1 cellular context compared by ENCODE assay signal in genomic region chr2:138081225-138082073, GRCh38.
TF ChIP-seq lines count a peak whose summit lies in the region.

No MANE protein-coding gene starts in this region.

TF ChIP-seq in HepG2, 621 proteins besides CTCF, POLR2A, EP300 and RAD21 (continued from another document and continues in another):
- TF ChIP-seq THAP11 (CRISPR knock-in tag; IDR thresholded peaks at IDR 0.05) (0 out of 2 replicates have a peak, but pooled peaks have one; percentile 36), ZKSCAN8 (CRISPR knock-in tag; IDR thresholded peaks at IDR 0.05; ENCODE audit: borderline replicate concordance) (0 out of 2 replicates have a peak, but pooled peaks have one; percentile 35), RERE (CRISPR knock-in tag; IDR thresholded peaks at IDR 0.05; ENCODE audit: low read depth) (0 out of 2 replicates have a peak, but pooled peaks have one; percentile 29), ZNF562 (CRISPR knock-in tag; IDR thresholded peaks at IDR 0.05; ENCODE audit: borderline replicate concordance) (no peak), CREB1 (IDR thresholded peaks at IDR 0.05) (no peak), CREB1 (CRISPR knock-in tag; IDR thresholded peaks at IDR 0.05) (no peak), IRF2 (CRISPR knock-in tag; IDR thresholded peaks at IDR 0.05) (no peak), CENPX (CRISPR knock-in tag; IDR thresholded peaks at IDR 0.05) (no peak), MTA1 (CRISPR knock-in tag; IDR thresholded peaks at IDR 0.05; ENCODE audit: borderline replicate concordance) (no peak), MBNL3 (CRISPR knock-in tag; conservative IDR thresholded peaks at IDR 0.05) (no peak), ARNT (IDR thresholded peaks at IDR 0.05) (no peak), POGZ (CRISPR knock-in tag; IDR thresholded peaks at IDR 0.05) (peak; percentile 59), SMARCC2 (IDR thresholded peaks at IDR 0.05) (no peak), ZFP1 (CRISPR knock-in tag; IDR thresholded peaks at IDR 0.05) (no peak), ZBTB43 (CRISPR knock-in tag; conservative IDR thresholded peaks at IDR 0.05) (0 out of 2 replicates have a peak, but pooled peaks have one; percentile 31), CC2D1A (CRISPR knock-in tag; IDR thresholded peaks at IDR 0.05) (no peak), SMYD3 (CRISPR knock-in tag; IDR thresholded peaks at IDR 0.05) (peak; percentile 62; the same call in 1 of the 2 replicates), ZNF678 (CRISPR knock-in tag; IDR thresholded peaks at IDR 0.05) (no peak), HBP1 (CRISPR knock-in tag; IDR thresholded peaks at IDR 0.05; ENCODE audit: low read depth) (no peak), ZNF749 (CRISPR knock-in tag; IDR thresholded peaks at IDR 0.05; ENCODE audit: borderline replicate concordance) (no peak), ZFP37 (CRISPR knock-in tag; IDR thresholded peaks at IDR 0.05; ENCODE audit: borderline replicate concordance) (no peak), ZNF768 (CRISPR knock-in tag; IDR thresholded peaks at IDR 0.05) (no peak), MBD4 (IDR thresholded peaks at IDR 0.05; ENCODE audit: borderline replicate concordance, low read length) (peak; percentile 57; the same call in 1 of the 2 replicates), BCL6 (CRISPR knock-in tag; IDR thresholded peaks at IDR 0.05) (peak; percentile 33; the same call in 1 of the 2 replicates), ZNF12 (CRISPR knock-in tag; IDR thresholded peaks at IDR 0.05) (no peak), LCORL (IDR thresholded peaks at IDR 0.05) (peak; percentile 73; the same call in 1 of the 2 replicates), LCORL (CRISPR knock-in tag; IDR thresholded peaks at IDR 0.05) (peak; percentile 61; the same call in 1 of the 2 replicates), FOXA3 (CRISPR knock-in tag; IDR thresholded peaks at IDR 0.05) (peak; percentile 41), ZBTB1 (CRISPR knock-in tag; IDR thresholded peaks at IDR 0.05; ENCODE audit: borderline replicate concordance) (no peak), RNF2 (conservative IDR thresholded peaks at IDR 0.05; ENCODE audit: low read depth) (no peak), TCF12 (IDR thresholded peaks at IDR 0.05) (no peak), TCF12 (CRISPR knock-in tag; IDR thresholded peaks at IDR 0.05) (no peak), SP4 (CRISPR knock-in tag; IDR thresholded peaks at IDR 0.05) (no peak), SP5 (CRISPR knock-in tag; IDR thresholded peaks at IDR 0.05; ENCODE audit: borderline replicate concordance, low read depth) (no peak), ZBTB37 (CRISPR knock-in tag; IDR thresholded peaks at IDR 0.05) (peak; percentile 87), SOX13 (IDR thresholded peaks at IDR 0.05) (no peak), SOX13 (CRISPR knock-in tag; conservative IDR thresholded peaks at IDR 0.05 in 1 of 2, IDR thresholded peaks at IDR 0.05 in 1 of 2) (peak in 1 of 2 experiments; percentile 64; a peak in 1 of 4 replicates), PAX8 (CRISPR knock-in tag; IDR thresholded peaks at IDR 0.05; ENCODE audit: borderline replicate concordance) (no peak), CBX1 (IDR thresholded peaks at IDR 0.05; ENCODE audit: low read depth) (no peak)
- TF ChIP-seq, protein P1, sequence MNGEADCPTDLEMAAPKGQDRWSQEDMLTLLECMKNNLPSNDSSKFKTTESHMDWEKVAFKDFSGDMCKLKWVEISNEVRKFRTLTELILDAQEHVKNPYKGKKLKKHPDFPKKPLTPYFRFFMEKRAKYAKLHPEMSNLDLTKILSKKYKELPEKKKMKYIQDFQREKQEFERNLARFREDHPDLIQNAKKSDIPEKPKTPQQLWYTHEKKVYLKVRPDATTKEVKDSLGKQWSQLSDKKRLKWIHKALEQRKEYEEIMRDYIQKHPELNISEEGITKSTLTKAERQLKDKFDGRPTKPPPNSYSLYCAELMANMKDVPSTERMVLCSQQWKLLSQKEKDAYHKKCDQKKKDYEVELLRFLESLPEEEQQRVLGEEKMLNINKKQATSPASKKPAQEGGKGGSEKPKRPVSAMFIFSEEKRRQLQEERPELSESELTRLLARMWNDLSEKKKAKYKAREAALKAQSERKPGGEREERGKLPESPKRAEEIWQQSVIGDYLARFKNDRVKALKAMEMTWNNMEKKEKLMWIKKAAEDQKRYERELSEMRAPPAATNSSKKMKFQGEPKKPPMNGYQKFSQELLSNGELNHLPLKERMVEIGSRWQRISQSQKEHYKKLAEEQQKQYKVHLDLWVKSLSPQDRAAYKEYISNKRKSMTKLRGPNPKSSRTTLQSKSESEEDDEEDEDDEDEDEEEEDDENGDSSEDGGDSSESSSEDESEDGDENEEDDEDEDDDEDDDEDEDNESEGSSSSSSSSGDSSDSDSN (CRISPR knock-in tag; IDR thresholded peaks at IDR 0.05): no peak
- TF ChIP-seq, protein P2, sequence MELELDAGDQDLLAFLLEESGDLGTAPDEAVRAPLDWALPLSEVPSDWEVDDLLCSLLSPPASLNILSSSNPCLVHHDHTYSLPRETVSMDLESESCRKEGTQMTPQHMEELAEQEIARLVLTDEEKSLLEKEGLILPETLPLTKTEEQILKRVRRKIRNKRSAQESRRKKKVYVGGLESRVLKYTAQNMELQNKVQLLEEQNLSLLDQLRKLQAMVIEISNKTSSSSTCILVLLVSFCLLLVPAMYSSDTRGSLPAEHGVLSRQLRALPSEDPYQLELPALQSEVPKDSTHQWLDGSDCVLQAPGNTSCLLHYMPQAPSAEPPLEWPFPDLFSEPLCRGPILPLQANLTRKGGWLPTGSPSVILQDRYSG (CRISPR knock-in tag; IDR thresholded peaks at IDR 0.05): 0 out of 2 replicates have a peak, but pooled peaks have one; percentile 44
- TF ChIP-seq, protein P3, sequence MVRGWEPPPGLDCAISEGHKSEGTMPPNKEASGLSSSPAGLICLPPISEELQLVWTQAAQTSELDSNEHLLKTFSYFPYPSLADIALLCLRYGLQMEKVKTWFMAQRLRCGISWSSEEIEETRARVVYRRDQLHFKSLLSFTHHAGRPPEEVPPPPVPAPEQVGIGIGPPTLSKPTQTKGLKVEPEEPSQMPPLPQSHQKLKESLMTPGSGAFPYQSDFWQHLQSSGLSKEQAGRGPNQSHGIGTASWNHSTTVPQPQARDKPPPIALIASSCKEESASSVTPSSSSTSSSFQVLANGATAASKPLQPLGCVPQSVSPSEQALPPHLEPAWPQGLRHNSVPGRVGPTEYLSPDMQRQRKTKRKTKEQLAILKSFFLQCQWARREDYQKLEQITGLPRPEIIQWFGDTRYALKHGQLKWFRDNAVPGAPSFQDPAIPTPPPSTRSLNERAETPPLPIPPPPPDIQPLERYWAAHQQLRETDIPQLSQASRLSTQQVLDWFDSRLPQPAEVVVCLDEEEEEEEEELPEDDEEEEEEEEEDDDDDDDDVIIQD (CRISPR knock-in tag; IDR thresholded peaks at IDR 0.05; ENCODE audit: low read depth): peak; percentile 58; the same call in 1 of the 2 replicates
- TF ChIP-seq, protein P4, sequence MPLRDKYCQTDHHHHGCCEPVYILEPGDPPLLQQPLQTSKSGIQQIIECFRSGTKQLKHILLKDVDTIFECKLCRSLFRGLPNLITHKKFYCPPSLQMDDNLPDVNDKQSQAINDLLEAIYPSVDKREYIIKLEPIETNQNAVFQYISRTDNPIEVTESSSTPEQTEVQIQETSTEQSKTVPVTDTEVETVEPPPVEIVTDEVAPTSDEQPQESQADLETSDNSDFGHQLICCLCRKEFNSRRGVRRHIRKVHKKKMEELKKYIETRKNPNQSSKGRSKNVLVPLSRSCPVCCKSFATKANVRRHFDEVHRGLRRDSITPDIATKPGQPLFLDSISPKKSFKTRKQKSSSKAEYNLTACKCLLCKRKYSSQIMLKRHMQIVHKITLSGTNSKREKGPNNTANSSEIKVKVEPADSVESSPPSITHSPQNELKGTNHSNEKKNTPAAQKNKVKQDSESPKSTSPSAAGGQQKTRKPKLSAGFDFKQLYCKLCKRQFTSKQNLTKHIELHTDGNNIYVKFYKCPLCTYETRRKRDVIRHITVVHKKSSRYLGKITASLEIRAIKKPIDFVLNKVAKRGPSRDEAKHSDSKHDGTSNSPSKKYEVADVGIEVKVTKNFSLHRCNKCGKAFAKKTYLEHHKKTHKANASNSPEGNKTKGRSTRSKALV (CRISPR knock-in tag; IDR thresholded peaks at IDR 0.05): 0 out of 2 replicates have a peak, but pooled peaks have one; percentile 42
